Comparison of ENCODE assay signal across 8 cellular contexts in the genomic region with DNA sequence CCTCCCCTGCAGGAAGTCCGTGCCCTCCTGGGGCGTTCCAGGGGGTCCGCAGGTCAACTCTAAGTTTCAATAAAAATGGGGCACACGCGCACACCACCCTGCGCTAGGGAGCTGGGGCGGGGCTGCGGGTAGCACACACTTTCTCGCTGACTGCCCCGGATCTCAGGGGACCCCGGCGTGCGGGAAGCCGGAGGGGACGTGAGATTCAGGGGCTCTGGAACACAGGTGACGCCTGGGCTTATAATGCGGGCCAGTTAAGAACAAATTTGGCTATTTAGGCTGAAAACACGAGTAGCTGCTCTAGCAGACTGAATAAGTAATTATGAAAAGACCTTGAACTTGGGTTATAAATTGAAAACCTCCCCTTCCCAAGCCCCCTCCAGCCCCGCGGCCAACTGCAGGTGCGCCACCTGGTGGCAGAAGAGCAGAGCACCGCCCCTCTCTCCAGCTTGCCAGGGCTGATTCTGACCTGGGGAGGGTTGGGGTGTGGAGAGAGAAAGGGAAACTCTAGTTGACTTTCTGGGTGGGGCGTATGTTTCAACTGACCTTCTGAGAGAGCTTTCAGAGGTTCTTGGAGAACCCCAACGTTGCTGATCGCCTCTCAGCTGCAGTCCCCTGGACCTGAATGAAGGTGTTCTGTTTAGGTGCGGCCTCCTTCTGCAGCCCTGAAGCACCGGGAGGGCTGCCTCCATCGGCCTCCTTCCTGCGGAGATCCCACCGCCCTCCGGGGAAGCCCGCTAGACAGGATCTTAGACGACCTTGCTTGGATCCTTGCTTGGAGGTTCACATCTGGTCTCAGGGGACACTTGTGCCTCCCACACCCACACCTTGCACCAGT.
DNase-seq lines count a peak whose midpoint lies in the region; ATAC-seq and TF ChIP-seq lines count a peak whose summit lies in the region.

No MANE protein-coding gene starts in this region.

- H3F3A ChIP-seq in PC-9 (ENCODE audit: insufficient read depth, low read depth) = no peaks in the 10 kb centered on the region

- intact Hi-C loops in PC-9 (cut with micrococcal nuclease; ENCODE audit: unreplicated experiment) = no loop called here
- intact Hi-C loops in right cardiac atrium (cut with DNase I) = no loop called here

- no peak overlapping the region for H3K4me2 ChIP-seq in PC-9

- peak; percentile 27 for DNase-seq in DMS79 treated with DMSO at 0.1 percent for 48 hours (lab: John Stamatoyannopoulos, UW)
- DNase-seq in DMS79 (lab: John Stamatoyannopoulos, UW) = no peak
- DNase-seq in PC-9 = peak in 1 of 2 experiments; percentile 3
- DNase-seq in activated naive CD4-positive, alpha-beta T cell treated with Interleukin-2 at 50 U/mL for 16 hours = peak; percentile 56
- DNase-seq in right cardiac atrium = peak in 2 of 3 donors; percentile 63 to 73
- DNase-seq in stimulated activated CD4-positive, alpha-beta T cell treated with anti-CD3 and anti-CD28 coated beads, Interleukin-12 subunit alpha, Interleukin-12 subunit beta, amount 100 ng/mL, for 4 hours = peak; percentile 53

- H3K9me3 ChIP-seq in PC-9 (ENCODE audit: insufficient read depth, low read depth) (no peaks in the 10 kb centered on the region), right cardiac atrium (ENCODE audit: control insufficient read depth, low read length) (no peaks in the 10 kb centered on the region)

- TF ChIP-seq CTCF in PC-9 (conservative IDR thresholded peaks at IDR 0.05) = peak; percentile 84

- POLR2A ChIA-PET in PC-9 (lab: Charles Lee; ENCODE audit: unreplicated experiment) = no interaction called here

- BruUV-seq in PC-9 (replicated peaks; lab: Mats Ljungman, UMichigan) = no TSS peak

- no peak overlapping the region for H2AFZ ChIP-seq in PC-9

- H3K4me3 ChIP-seq in PC-9 (no peak overlapping the region), right cardiac atrium (ENCODE audit: low read length) (no peak overlapping the region)

- 27% methylated on average over 33 of the region's 33 CpGs for WGBS in right cardiac atrium

- H3K27ac ChIP-seq in PC-9 (no peak overlapping the region), right cardiac atrium (ENCODE audit: low read length) (no peak overlapping the region)

- peak; percentile 50 for ATAC-seq in HG03108 (IDR thresholded peaks at IDR 0.05; ENCODE audit: unreplicated experiment)
- peak; percentile 55 to 73 for ATAC-seq in right cardiac atrium
- no peak for ATAC-seq in GM21825 (IDR thresholded peaks at IDR 0.05; ENCODE audit: unreplicated experiment)

- no peaks in the 10 kb centered on the region for H3K9me2 ChIP-seq in PC-9 (ENCODE audit: insufficient read depth)

- H3K79me2 ChIP-seq in PC-9 (ENCODE audit: low read depth) = no peaks in the 10 kb centered on the region

- no peaks in the 10 kb centered on the region for H3K36me3 ChIP-seq in PC-9 (ENCODE audit: low read depth)

- H3K4me1 ChIP-seq in PC-9 (replicated peaks; ENCODE audit: insufficient read depth) (no peaks in the 10 kb centered on the region; the same call in 1 of the 2 replicates), right cardiac atrium (ENCODE audit: control insufficient read depth, insufficient read depth, low read length) (no peaks in the 10 kb centered on the region)

- H4K20me1 ChIP-seq in PC-9 (ENCODE audit: insufficient read depth) = no peaks in the 10 kb centered on the region

- H3K27me3 ChIP-seq in PC-9 (ENCODE audit: insufficient read depth, low read depth) (no peaks in the 10 kb centered on the region), right cardiac atrium (ENCODE audit: control insufficient read depth, insufficient read depth) (no peaks in the 10 kb centered on the region)

- CTCF ChIA-PET in PC-9 (lab: Charles Lee) = no interaction called here
